2 cellular contexts compared by ENCODE assay signal in the genomic region with DNA sequence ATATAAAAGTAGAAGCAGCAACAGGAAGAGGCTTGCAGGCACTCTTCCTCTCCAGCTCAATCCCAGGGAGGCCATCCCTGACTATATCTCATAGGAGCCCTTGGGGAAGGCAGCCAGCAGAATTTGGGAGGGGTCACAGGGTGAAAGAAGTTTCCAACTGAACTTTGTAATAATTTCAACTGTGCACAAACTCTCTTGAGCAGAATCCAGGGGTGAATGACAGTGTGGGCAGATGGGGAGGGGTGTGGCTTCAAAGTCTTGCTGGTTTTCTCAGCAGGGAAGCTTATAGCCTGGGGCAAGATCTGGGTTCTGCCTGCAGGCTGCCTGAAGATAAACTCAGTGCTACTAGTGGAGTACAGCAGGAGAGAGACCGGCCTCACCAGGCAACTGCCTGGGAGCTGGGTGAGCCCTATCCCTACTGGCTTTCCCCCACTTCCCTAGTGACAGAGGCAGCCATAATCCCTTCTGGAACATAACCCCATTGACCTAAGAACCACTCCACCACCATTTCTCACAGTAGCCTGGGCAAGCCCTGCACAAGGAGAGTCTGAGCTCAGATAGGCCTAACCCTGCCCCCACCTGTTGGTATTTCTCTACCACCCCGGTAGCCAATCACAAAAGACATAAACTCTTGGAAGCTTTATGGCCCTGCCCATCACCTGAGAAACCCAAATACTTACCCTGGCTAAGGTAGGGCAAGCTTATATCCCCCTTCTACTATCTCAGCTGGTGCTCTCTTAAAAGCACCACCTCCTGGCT.
TF ChIP-seq lines count a peak whose summit lies in the region.

No MANE protein-coding gene starts in this region.

TF ChIP-seq in GM12878, 131 proteins besides CTCF, POLR2A, EP300 and RAD21 (continued from another document):
- TF ChIP-seq ZZZ3 (IDR thresholded peaks at IDR 0.05; ENCODE audit: control insufficient read depth, insufficient read length, low read depth): no peak
- TF ChIP-seq MYB (IDR thresholded peaks at IDR 0.05; ENCODE audit: borderline replicate concordance, low read depth, low read length): no peak
- no peak for TF ChIP-seq NFYA (IDR thresholded peaks at IDR 0.05; ENCODE audit: borderline replicate concordance, low read depth, low read length)
- no peak for TF ChIP-seq IKZF1 (conservative IDR thresholded peaks at IDR 0.05)
- TF ChIP-seq CREM (IDR thresholded peaks at IDR 0.05; ENCODE audit: low read depth): no peak
- TF ChIP-seq HDAC6 (IDR thresholded peaks at IDR 0.05; ENCODE audit: unreplicated experiment): no peak
- no peak for TF ChIP-seq JUND (IDR thresholded peaks at IDR 0.05; ENCODE audit: low read depth, low read length)
- no peak for TF ChIP-seq WRNIP1 (IDR thresholded peaks at IDR 0.05; ENCODE audit: borderline replicate concordance, low read depth, low read length)
- no peak for TF ChIP-seq YBX1 (IDR thresholded peaks at IDR 0.05)
- no peak for TF ChIP-seq ETV6 (conservative IDR thresholded peaks at IDR 0.05 in 1 of 2, IDR thresholded peaks at IDR 0.05 in 1 of 2; ENCODE audit: borderline replicate concordance in 1 of 2, low read depth in 1 of 2)
- no peak for TF ChIP-seq RELA (IDR thresholded peaks at IDR 0.05; ENCODE audit: borderline replicate concordance, partially characterized antibody)
- no peak for TF ChIP-seq CHD2 (IDR thresholded peaks at IDR 0.05; ENCODE audit: borderline replicate concordance, low read depth, low read length)
- TF ChIP-seq RBBP5 (conservative IDR thresholded peaks at IDR 0.05): no peak
- no peak for TF ChIP-seq TCF12 (IDR thresholded peaks at IDR 0.05; ENCODE audit: low read depth, low read length)
- TF ChIP-seq CEBPB (IDR thresholded peaks at IDR 0.05; ENCODE audit: borderline replicate concordance in 1 of 2, low read depth in 2 of 2, low read length in 2 of 2): no peak

TF ChIP-seq in SK-N-SH, 30 proteins besides CTCF, POLR2A, EP300 and RAD21:
- TF ChIP-seq MAX (IDR thresholded peaks at IDR 0.05; ENCODE audit: low read depth): no peak
- TF ChIP-seq PBX3 (IDR thresholded peaks at IDR 0.05): no peak
- TF ChIP-seq GATA2 (CRISPR knock-in tag; IDR thresholded peaks at IDR 0.05): no peak
- no peak for TF ChIP-seq RCOR1 (IDR thresholded peaks at IDR 0.05; ENCODE audit: low read length)
- TF ChIP-seq TCF12 (IDR thresholded peaks at IDR 0.05): no peak
- TF ChIP-seq EZH2phosphoT487 (IDR thresholded peaks at IDR 0.05; ENCODE audit: borderline replicate concordance, low read depth): no peak
- no peak for TF ChIP-seq SIN3A (IDR thresholded peaks at IDR 0.05; ENCODE audit: borderline replicate concordance, low read depth, low read length)
- TF ChIP-seq CHD2 (IDR thresholded peaks at IDR 0.05; ENCODE audit: low read length, partially characterized antibody): no peak
- TF ChIP-seq MXI1 (IDR thresholded peaks at IDR 0.05; ENCODE audit: low read depth, low read length): no peak
